Comparison of ENCODE assay signal across 11 cellular contexts in the genomic region with DNA sequence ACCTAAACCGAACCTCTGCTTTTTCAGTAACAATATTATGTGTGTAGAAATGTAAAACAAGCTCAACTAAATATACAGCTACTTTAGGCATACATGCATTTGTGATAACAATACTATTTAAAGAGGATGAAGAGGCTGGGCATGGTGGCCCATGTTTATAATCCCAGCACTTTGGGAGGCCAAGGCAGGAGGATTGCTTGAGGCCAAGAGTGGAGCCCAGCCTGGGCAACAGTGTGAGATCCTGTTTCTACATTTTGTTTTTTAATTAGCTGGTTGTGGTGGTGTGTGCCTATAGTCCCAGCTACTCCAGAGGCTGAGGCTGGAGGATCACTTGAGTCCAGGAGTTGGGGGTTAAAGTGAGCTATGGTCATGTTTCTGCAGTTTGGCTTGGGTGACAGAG.
"Had no signal": no experiment of that assay in that cellular context is flagged by ENCODE, and none has a peak within 500 bp of the region (broad histone marks: within the 10 kb centered on the region; RNA-seq: fewer than 3 reads in every experiment).

No MANE protein-coding gene starts in this region.

- H3K27ac ChIP-seq: GM23248 had no signal

- H3K4me3 ChIP-seq: GM23248, GM23338, HAP-1 had no signal

- H3K4me1 ChIP-seq: HAP-1 had no signal

- H3K36me3 ChIP-seq: HAP-1 had no signal

- H3K9me3 Mint-ChIP-seq: H9, HFFc6 had no signal

- DNase-seq: GM23248, GOT3, H7, H9, HCEC 1CT, HFFc6 had no signal

- H3K4me3 Mint-ChIP-seq: GM23338, H9, HFFc6 had no signal

- ATAC-seq: GM23338, HCT116 had no signal

- H3K9me3 ChIP-seq: HAP-1 had no signal

- H3K9ac ChIP-seq: GM23248 had no signal

- H3K27ac Mint-ChIP-seq: GM23338, H9, HFFc6 had no signal

- H2AFZ ChIP-seq: GM23248 had no signal

- FAIRE-seq: H1, H54 had no signal

- H3K4me2 ChIP-seq: GM23338 had no signal
